Comparison of ENCODE assay signal across 9 cellular contexts in the genomic region with DNA sequence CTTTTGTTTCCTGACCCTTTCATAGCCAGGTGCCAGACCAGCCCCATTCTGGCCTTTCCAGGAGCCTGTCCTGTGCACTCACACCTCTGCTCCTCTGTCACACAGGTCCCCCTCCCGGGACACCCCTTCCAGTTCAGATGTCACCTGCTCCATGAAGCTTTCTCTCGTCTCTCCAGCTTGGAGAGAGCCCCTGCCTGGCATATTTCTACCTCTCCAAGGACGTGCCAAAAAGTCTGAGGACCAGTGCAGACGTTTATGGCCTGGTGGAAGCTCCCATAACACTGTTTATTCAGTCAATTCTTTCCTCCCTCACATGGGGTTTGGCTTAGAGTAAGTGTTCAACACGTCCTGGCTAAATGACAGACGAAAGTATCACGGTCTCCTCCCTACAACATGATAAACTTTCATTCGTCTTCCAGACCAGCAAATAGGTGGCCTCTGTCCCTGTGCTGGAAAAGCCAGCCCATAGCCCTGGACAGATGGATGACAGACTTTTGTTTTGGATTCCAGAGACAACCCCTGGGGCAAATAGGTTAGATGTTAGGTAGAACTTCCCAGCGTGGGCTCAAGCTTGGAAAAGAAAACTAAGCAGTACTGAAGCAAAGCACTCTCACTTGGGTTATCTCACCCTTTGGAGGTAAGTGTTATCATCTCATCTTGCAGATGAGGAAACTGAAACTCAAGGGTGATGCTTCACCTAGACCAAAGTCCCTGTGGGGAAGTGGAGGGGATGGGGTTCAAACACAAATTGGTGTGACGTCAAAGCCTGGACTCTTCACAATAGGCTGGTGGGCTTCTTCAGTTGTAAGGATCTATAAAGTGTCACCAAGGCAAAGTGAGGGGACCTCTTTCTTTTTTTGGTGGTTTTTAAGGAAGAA. TPM values are rescaled to one million over a fixed set of nuclear protein-coding genes. Genes with fewer than 3 reads are reported as not detected.
A peak's percentile ranks its signal among the peaks of the same experiment; 100 is the strongest.
DNase-seq lines count a peak whose midpoint lies in the region; ATAC-seq and TF ChIP-seq lines count a peak whose summit lies in the region.
"Had no signal": no experiment of that assay in that cellular context is flagged by ENCODE, and none has a peak within 500 bp of the region (broad histone marks: within the 10 kb centered on the region; RNA-seq: fewer than 3 reads in every experiment).

No MANE protein-coding gene starts in this region.

- peaks cover 43% of the 10 kb centered on the region for H3K36me3 Mint-ChIP-seq in activated naive CD4-positive, alpha-beta T cell treated with anti-CD3 and anti-CD28 coated beads for 36 hours (ENCODE audit: low read depth)
- H3K36me3 Mint-ChIP-seq in activated naive CD4-positive, alpha-beta T cell treated with anti-CD3 and anti-CD28 coated beads, Interleukin-2, amount 50 U/mL, for 24 hours = peaks cover 5% of the 10 kb centered on the region

- H3K9me3 ChIP-seq in lower lobe of right lung = no peaks in the 10 kb centered on the region
- no peaks in the 10 kb centered on the region for H3K9me3 ChIP-seq in transverse colon

- H3K4me3 ChIP-seq in lower lobe of right lung (peak overlapping the region; percentile 71), transverse colon (peak overlapping the region in 3 of 4 donors; percentile 77 to 96 (median 77))

- intact Hi-C loops in activated naive CD4-positive, alpha-beta T cell treated with anti-CD3 and anti-CD28 coated beads for 36 hours (cut with micrococcal nuclease) = loop anchor here (1.0 to 10.0 kb wide), 4 partner anchors 9 to 682 kb away; no protein-coding TSS in a partner anchor
- intact Hi-C loops in lower lobe of right lung (cut with DNase I) = no loop called here
- intact Hi-C loops in transverse colon (cut with DNase I; ENCODE audit: low total_unique reads) = loop anchor here (5.0 kb wide), 1 partner anchor 36 kb away; no protein-coding TSS in a partner anchor

- no peaks in the 10 kb centered on the region for H3K27me3 Mint-ChIP-seq in activated naive CD4-positive, alpha-beta T cell treated with anti-CD3 and anti-CD28 coated beads for 36 hours (ENCODE audit: low read depth)
- H3K27me3 Mint-ChIP-seq in activated naive CD4-positive, alpha-beta T cell treated with anti-CD3 and anti-CD28 coated beads, Interleukin-2, amount 50 U/mL, for 24 hours = no peaks in the 10 kb centered on the region

- peaks cover 64% of the 10 kb centered on the region for H3K4me1 ChIP-seq in lower lobe of right lung
- H3K4me1 ChIP-seq in transverse colon = peaks cover 50 to 70% (median 66%) of the 10 kb centered on the region in 4 donors

- H3K27me3 ChIP-seq in lower lobe of right lung (ENCODE audit: low read depth) (no peaks in the 10 kb centered on the region), transverse colon (no peaks in the 10 kb centered on the region)

- no peak for ATAC-seq in lower lobe of right lung

- H3K4me1 Mint-ChIP-seq in activated naive CD4-positive, alpha-beta T cell treated with anti-CD3 and anti-CD28 coated beads for 36 hours (ENCODE audit: low read depth) = peaks cover 56% of the 10 kb centered on the region
- peaks cover 56% of the 10 kb centered on the region for H3K4me1 Mint-ChIP-seq in activated naive CD4-positive, alpha-beta T cell treated with anti-CD3 and anti-CD28 coated beads, Interleukin-2, amount 50 U/mL, for 24 hours

- peak overlapping the region; percentile 92 for H3K27ac Mint-ChIP-seq in activated naive CD4-positive, alpha-beta T cell treated with anti-CD3 and anti-CD28 coated beads for 36 hours
- H3K27ac Mint-ChIP-seq in activated naive CD4-positive, alpha-beta T cell treated with anti-CD3 and anti-CD28 coated beads, Interleukin-2, amount 50 U/mL, for 24 hours = peak overlapping the region; percentile 93

- 23 to 24% methylated on average over 4 to 10 of the region's 10 CpGs for WGBS in transverse colon (ENCODE audit: low coverage in 1 of 2), 2 donors

- no peak for TF ChIP-seq EP300 in transverse colon (IDR thresholded peaks at IDR 0.05; ENCODE audit: low read depth)

- H3K9me3 Mint-ChIP-seq in activated naive CD4-positive, alpha-beta T cell treated with anti-CD3 and anti-CD28 coated beads for 36 hours = no peaks in the 10 kb centered on the region
- H3K9me3 Mint-ChIP-seq in activated naive CD4-positive, alpha-beta T cell treated with anti-CD3 and anti-CD28 coated beads, Interleukin-2, amount 50 U/mL, for 24 hours = no peaks in the 10 kb centered on the region

- CTCF ChIA-PET in activated naive CD4-positive, alpha-beta T cell treated with anti-CD3 and anti-CD28 coated beads for 36 hours (lab: Charles Lee) = interaction anchor here (1.1 to 3.0 kb wide), 4 partner anchors 9 to 73 kb away, joined by 4 to 11 read pairs (median 4); no protein-coding TSS in a partner anchor

- peak; percentile 70 for DNase-seq in activated naive CD4-positive, alpha-beta T cell treated with anti-CD3 and anti-CD28 coated beads for 36 hours
- DNase-seq in activated naive CD4-positive, alpha-beta T cell (lab: John Stamatoyannopoulos, UW) = no peak
- no peak for DNase-seq in lower lobe of right lung
- DNase-seq in transverse colon = peak; percentile 11
- DNase-seq in NCI-H187 (lab: John Stamatoyannopoulos, UW) = no peak
- no peak for DNase-seq in NCI-H774 (lab: John Stamatoyannopoulos, UW)
- DNase-seq in NCI-H2107 treated with DMSO at 0.1 percent for 48 hours (lab: John Stamatoyannopoulos, UW; ENCODE audit: unreplicated experiment) = no peak
- DNase-seq: EL had no signal

- peak overlapping the region; percentile 92 for H3K4me3 Mint-ChIP-seq in activated naive CD4-positive, alpha-beta T cell treated with anti-CD3 and anti-CD28 coated beads for 36 hours
- peak overlapping the region; percentile 92 for H3K4me3 Mint-ChIP-seq in activated naive CD4-positive, alpha-beta T cell treated with anti-CD3 and anti-CD28 coated beads, Interleukin-2, amount 50 U/mL, for 24 hours

- H3K36me3 ChIP-seq in lower lobe of right lung (no peaks in the 10 kb centered on the region), transverse colon (no peaks in the 10 kb centered on the region)

- no peak for TF ChIP-seq POLR2A in transverse colon (IDR thresholded peaks at IDR 0.05)

- H3K27ac ChIP-seq in lower lobe of right lung = peak overlapping the region; percentile 53
- H3K27ac ChIP-seq in transverse colon = peak overlapping the region; percentile 85 to 98 (median 91)

- TF ChIP-seq CTCF in lower lobe of right lung (IDR thresholded peaks at IDR 0.05) (no peak), transverse colon (IDR thresholded peaks at IDR 0.05) (no peak)

- in situ Hi-C loops in transverse colon (cut with MboI; ENCODE audit: low pct_ligation_motif_present in 1 of 4, low pct_unique_long_range_greater_than_20kb in 1 of 4, low sequenced_read_pairs in 3 of 4) = no loop called here

RNA-seq across cellular contexts. Expression of a gene that starts 52.9 kb away (rescaled TPM):
- 100 to 1,000 TPM; 160 to 166 TPM for total RNA-seq in activated naive CD4-positive, alpha-beta T cell treated with anti-CD3 and anti-CD28 coated beads for 36 hours
- total RNA-seq in lower lobe of right lung = 90.9 TPM
- 100 to 1,000 TPM in 3 of 4 donors, 10 to 100 TPM in 1; 55.9 to 149 (median 112) TPM for total RNA-seq in transverse colon

Comparison
In these comparisons a context has a peak if more than half of its experiments do, and no peak if none do; other contexts are left out.
1. DNase-seq: peak in activated naive CD4-positive, alpha-beta T cell treated with anti-CD3 and anti-CD28 coated beads for 36 hours (single experiment) and transverse colon (single experiment); none in activated naive CD4-positive, alpha-beta T cell (0 of 4), lower lobe of right lung (single experiment), NCI-H187 (0 of 2), NCI-H774 (single experiment) and NCI-H2107 treated with DMSO at 0.1 percent for 48 hours (single experiment).